1 cellular context compared by ENCODE assay signal in the genomic region with DNA sequence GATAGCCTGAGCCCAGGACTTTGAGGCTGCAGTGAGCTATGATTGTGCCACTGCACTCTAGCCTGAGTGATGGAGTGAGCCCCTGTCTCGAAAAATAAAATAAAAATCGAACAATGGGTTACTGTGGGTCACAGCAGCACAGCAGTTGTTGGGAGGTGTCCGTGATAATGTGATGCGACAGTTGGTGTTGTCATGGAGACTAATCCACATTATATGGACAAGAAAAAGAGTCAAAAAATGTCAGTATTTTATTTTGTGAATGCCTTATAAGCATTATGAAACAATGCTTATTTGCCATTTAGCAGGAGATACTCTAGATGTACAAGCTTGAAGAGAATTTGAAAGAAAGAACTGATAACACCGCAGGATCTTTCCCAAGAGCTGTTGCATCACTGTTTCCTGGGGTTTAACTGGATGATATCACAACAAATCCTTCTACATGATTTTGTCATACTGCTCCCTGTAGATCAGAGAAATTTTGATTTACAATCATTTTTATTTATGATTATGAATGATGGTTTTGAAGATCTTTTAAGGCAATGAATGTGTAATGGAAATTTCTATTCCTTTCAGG.
TF ChIP-seq lines count a peak whose summit lies in the region.

No MANE protein-coding gene starts in this region.

TF ChIP-seq in GM23338, 12 proteins besides CTCF, POLR2A, EP300 and RAD21 (continued from another document):
- TF ChIP-seq ZNF462 (CRISPR knock-in tag; IDR thresholded peaks at IDR 0.05) (no peak), EZH2 (IDR thresholded peaks at IDR 0.05; ENCODE audit: low read depth, unreplicated experiment) (no peak), CREB1 (CRISPR knock-in tag; IDR thresholded peaks at IDR 0.05; ENCODE audit: low read depth) (no peak), STAT1 (IDR thresholded peaks at IDR 0.05; ENCODE audit: unreplicated experiment) (no peak), JUNB (IDR thresholded peaks at IDR 0.05; ENCODE audit: unreplicated experiment) (no peak)
- TF ChIP-seq, protein P1, sequence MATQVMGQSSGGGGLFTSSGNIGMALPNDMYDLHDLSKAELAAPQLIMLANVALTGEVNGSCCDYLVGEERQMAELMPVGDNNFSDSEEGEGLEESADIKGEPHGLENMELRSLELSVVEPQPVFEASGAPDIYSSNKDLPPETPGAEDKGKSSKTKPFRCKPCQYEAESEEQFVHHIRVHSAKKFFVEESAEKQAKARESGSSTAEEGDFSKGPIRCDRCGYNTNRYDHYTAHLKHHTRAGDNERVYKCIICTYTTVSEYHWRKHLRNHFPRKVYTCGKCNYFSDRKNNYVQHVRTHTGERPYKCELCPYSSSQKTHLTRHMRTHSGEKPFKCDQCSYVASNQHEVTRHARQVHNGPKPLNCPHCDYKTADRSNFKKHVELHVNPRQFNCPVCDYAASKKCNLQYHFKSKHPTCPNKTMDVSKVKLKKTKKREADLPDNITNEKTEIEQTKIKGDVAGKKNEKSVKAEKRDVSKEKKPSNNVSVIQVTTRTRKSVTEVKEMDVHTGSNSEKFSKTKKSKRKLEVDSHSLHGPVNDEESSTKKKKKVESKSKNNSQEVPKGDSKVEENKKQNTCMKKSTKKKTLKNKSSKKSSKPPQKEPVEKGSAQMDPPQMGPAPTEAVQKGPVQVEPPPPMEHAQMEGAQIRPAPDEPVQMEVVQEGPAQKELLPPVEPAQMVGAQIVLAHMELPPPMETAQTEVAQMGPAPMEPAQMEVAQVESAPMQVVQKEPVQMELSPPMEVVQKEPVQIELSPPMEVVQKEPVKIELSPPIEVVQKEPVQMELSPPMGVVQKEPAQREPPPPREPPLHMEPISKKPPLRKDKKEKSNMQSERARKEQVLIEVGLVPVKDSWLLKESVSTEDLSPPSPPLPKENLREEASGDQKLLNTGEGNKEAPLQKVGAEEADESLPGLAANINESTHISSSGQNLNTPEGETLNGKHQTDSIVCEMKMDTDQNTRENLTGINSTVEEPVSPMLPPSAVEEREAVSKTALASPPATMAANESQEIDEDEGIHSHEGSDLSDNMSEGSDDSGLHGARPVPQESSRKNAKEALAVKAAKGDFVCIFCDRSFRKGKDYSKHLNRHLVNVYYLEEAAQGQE (IDR thresholded peaks at IDR 0.05; ENCODE audit: unreplicated experiment) = no peak
- TF ChIP-seq, protein P2, sequence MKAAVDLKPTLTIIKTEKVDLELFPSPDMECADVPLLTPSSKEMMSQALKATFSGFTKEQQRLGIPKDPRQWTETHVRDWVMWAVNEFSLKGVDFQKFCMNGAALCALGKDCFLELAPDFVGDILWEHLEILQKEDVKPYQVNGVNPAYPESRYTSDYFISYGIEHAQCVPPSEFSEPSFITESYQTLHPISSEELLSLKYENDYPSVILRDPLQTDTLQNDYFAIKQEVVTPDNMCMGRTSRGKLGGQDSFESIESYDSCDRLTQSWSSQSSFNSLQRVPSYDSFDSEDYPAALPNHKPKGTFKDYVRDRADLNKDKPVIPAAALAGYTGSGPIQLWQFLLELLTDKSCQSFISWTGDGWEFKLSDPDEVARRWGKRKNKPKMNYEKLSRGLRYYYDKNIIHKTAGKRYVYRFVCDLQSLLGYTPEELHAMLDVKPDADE (IDR thresholded peaks at IDR 0.05) = no peak
